ENCODE assay signal across 8 cellular contexts in genomic region chr17:50026901-50027638, GRCh38. TPM values are rescaled to one million over a fixed set of nuclear protein-coding genes. Genes with fewer than 3 reads are reported as not detected.
DNase-seq lines count a peak whose midpoint lies in the region; ATAC-seq and TF ChIP-seq lines count a peak whose summit lies in the region.

No MANE protein-coding gene starts in this region.

- H3K27ac Mint-ChIP-seq in activated CD8-positive, alpha-beta T cell treated with anti-CD3 and anti-CD28 coated beads, Interleukin-2, amount 10 ng/mL, durations not matched to agents 7 days and 5 days: no peak overlapping the region

- CTCF ChIA-PET in activated CD8-positive, alpha-beta T cell treated with anti-CD3 and anti-CD28 coated beads, Interleukin-2, amount 10 ng/mL, durations not matched to agents 7 days and 5 days (lab: Charles Lee): interaction anchor here (0.6 to 9.0 kb wide), 7 partner anchors 9 to 67 kb away, joined by 3 to 91 read pairs (median 4); partner anchors contain the start of gene PDK2

- no peaks in the 10 kb centered on the region for H3K9me3 Mint-ChIP-seq in activated CD8-positive, alpha-beta T cell treated with anti-CD3 and anti-CD28 coated beads, Interleukin-2, amount 10 ng/mL, durations not matched to agents 7 days and 5 days (ENCODE audit: insufficient read depth)

- no peaks in the 10 kb centered on the region for H3K9me3 ChIP-seq in mesenchymal stem cell (ENCODE audit: control insufficient read depth, low read length)

- POLR2A ChIA-PET in activated CD8-positive, alpha-beta T cell treated with anti-CD3 and anti-CD28 coated beads, Interleukin-2, amount 10 ng/mL, durations not matched to agents 7 days and 5 days (lab: Charles Lee): no interaction called here

- H3K4me3 ChIP-seq in AG09309 (ENCODE audit: control insufficient read depth, low read depth, low read length) (peak overlapping the region; percentile 45), mesenchymal stem cell (ENCODE audit: insufficient read depth in 1 of 2, low read depth in 1 of 2, low read length in 2 of 2) (peak overlapping the region; percentile 11 to 75)

- WGBS in mesenchymal stem cell: 18% methylated on average over 21 of the region's 28 CpGs

- H3K4me3 Mint-ChIP-seq in activated CD8-positive, alpha-beta T cell treated with anti-CD3 and anti-CD28 coated beads, Interleukin-2, amount 10 ng/mL, durations not matched to agents 7 days and 5 days: peak overlapping the region; percentile 38

- H4K91ac ChIP-seq in mesenchymal stem cell (ENCODE audit: low read length): peak overlapping the region; percentile 77

- H2AK5ac ChIP-seq in mesenchymal stem cell (ENCODE audit: low read length, severe bottlenecking): peak overlapping the region; percentile 57

- H3K27me3 Mint-ChIP-seq in activated CD8-positive, alpha-beta T cell treated with anti-CD3 and anti-CD28 coated beads, Interleukin-2, amount 10 ng/mL, durations not matched to agents 7 days and 5 days (ENCODE audit: low read depth): peaks cover 19% of the 10 kb centered on the region

- peak; percentile 78 for ATAC-seq in activated CD8-positive, alpha-beta T cell treated with anti-CD3 and anti-CD28 coated beads, Interleukin-2, amount 10 ng/mL, durations not matched to agents 7 days and 5 days
- ATAC-seq in GM18873 (IDR thresholded peaks at IDR 0.05; ENCODE audit: low FRiP score, unreplicated experiment): no peak

- H2BK5ac ChIP-seq in mesenchymal stem cell (ENCODE audit: low read depth, low read length, poor library complexity, severe bottlenecking): peak overlapping the region; percentile 87

- H3K4me1 Mint-ChIP-seq in activated CD8-positive, alpha-beta T cell treated with anti-CD3 and anti-CD28 coated beads, Interleukin-2, amount 10 ng/mL, durations not matched to agents 7 days and 5 days (ENCODE audit: low read depth): peaks cover 15% of the 10 kb centered on the region

- peaks cover 38% of the 10 kb centered on the region for H3K4me1 ChIP-seq in mesenchymal stem cell (ENCODE audit: control insufficient read depth, insufficient read depth, low read depth, low read length)

- peak overlapping the region; percentile 91 for H4K8ac ChIP-seq in mesenchymal stem cell (ENCODE audit: low read length)

- H3K14ac ChIP-seq in mesenchymal stem cell (ENCODE audit: low read length in 2 of 2): peak overlapping the region in 1 of 2 experiments; percentile 92

- no peak overlapping the region for H2BK15ac ChIP-seq in mesenchymal stem cell (ENCODE audit: low read depth, poor library complexity, severe bottlenecking)

- H3K27me3 ChIP-seq in mesenchymal stem cell (ENCODE audit: control insufficient read depth in 1 of 2, insufficient read depth in 1 of 2, low read length in 2 of 2): no peaks in the 10 kb centered on the region

- H3K4ac ChIP-seq in mesenchymal stem cell (ENCODE audit: low read depth in 1 of 2, low read length in 2 of 2): peak overlapping the region; percentile 54 to 97

- no peaks in the 10 kb centered on the region for H3K36me3 Mint-ChIP-seq in activated CD8-positive, alpha-beta T cell treated with anti-CD3 and anti-CD28 coated beads, Interleukin-2, amount 10 ng/mL, durations not matched to agents 7 days and 5 days (ENCODE audit: low read depth)

- DNase-seq in AG09309 (ENCODE audit: low read depth) (peak; percentile 52), GM20000 (ENCODE audit: low spot score) (peak; percentile 88), NCI-H526 treated with DMSO at 0.1 percent for 48 hours (lab: John Stamatoyannopoulos, UW) (peak; percentile 54), mesenchymal stem cell (peak; percentile 81)
- peak; percentile 79 for DNase-seq in activated CD8-positive, alpha-beta T cell treated with anti-CD3 and anti-CD28 coated beads, Interleukin-2, amount 10 ng/mL, durations not matched to agents 7 days and 5 days
- DNase-seq in effector CD8-positive, alpha-beta T cell (lab: John Stamatoyannopoulos, UW): peak; percentile 67
- peak; percentile 59 for DNase-seq in stimulated activated CD8-positive, alpha-beta memory T cell treated with anti-CD3 and anti-CD28 coated beads, Interleukin-12 subunit alpha, Interleukin-12 subunit beta, amount 100 ng/mL, for 4 hours (ENCODE audit: low read depth)

- H3K18ac ChIP-seq in mesenchymal stem cell (ENCODE audit: low read depth in 1 of 2, low read length in 2 of 2): peak overlapping the region; percentile 85 to 99

- H3K79me1 ChIP-seq in mesenchymal stem cell (replicated peaks; ENCODE audit: low read length, poor library complexity, severe bottlenecking): peaks cover 10% of the 10 kb centered on the region

- peak overlapping the region; percentile 97 for H3K27ac ChIP-seq in mesenchymal stem cell (ENCODE audit: low read length, poor library complexity, severe bottlenecking)

- H3K23ac ChIP-seq in mesenchymal stem cell (ENCODE audit: low read length in 2 of 2): peak overlapping the region in 1 of 2 experiments; percentile 47

- H2BK12ac ChIP-seq in mesenchymal stem cell (ENCODE audit: low read length in 2 of 2): peak overlapping the region; percentile 15 to 99

- H2BK120ac ChIP-seq in mesenchymal stem cell (ENCODE audit: low read depth, low read length): peak overlapping the region; percentile 69

- H3K9ac ChIP-seq in mesenchymal stem cell (ENCODE audit: low read length): peak overlapping the region; percentile 77

- TF ChIP-seq CTCF in AG09309 (IDR thresholded peaks at IDR 0.05; ENCODE audit: control insufficient read depth, insufficient read depth, low read depth, low read length, missing control alignments) (peak; percentile 93), GM20000 (IDR thresholded peaks at IDR 0.05; ENCODE audit: extremely low read depth, missing control alignments) (peak; percentile 98)

- no peaks in the 10 kb centered on the region for H3K36me3 ChIP-seq in mesenchymal stem cell (ENCODE audit: control insufficient read depth in 1 of 2, insufficient read depth in 2 of 2, low read depth in 1 of 2, low read length in 2 of 2)

- H3K4me2 ChIP-seq in mesenchymal stem cell (ENCODE audit: low read length, poor library complexity, severe bottlenecking): peak overlapping the region; percentile 51

- peak overlapping the region; percentile 74 for H2AFZ ChIP-seq in mesenchymal stem cell (ENCODE audit: low read depth, low read length)

RNA-seq across cellular contexts. Expression of gene ITGA3, which starts 28.8 kb away (rescaled TPM):
- 1 to 10 TPM; 7.9 to 8.7 TPM for total RNA-seq in activated CD8-positive, alpha-beta T cell treated with anti-CD3 and anti-CD28 coated beads, Interleukin-2, amount 10 ng/mL, durations not matched to agents 7 days and 5 days
- 136 TPM for polyA plus RNA-seq in mesenchymal stem cell (2013, experiment 1 of 2)
- 138 TPM for polyA plus RNA-seq in mesenchymal stem cell (2013, experiment 2 of 2)

RNA-seq across cellular contexts. Expression of gene DLX3, which starts 32.0 kb away (rescaled TPM):
- total RNA-seq in activated CD8-positive, alpha-beta T cell treated with anti-CD3 and anti-CD28 coated beads, Interleukin-2, amount 10 ng/mL, durations not matched to agents 7 days and 5 days: not detected
- polyA plus RNA-seq in mesenchymal stem cell (2013, experiment 1 of 2): 0.01 TPM
- polyA plus RNA-seq in mesenchymal stem cell (2013, experiment 2 of 2): not detected

RNA-seq across cellular contexts. Expression of gene DLX4, which starts 58.1 kb away (rescaled TPM):
- total RNA-seq in activated CD8-positive, alpha-beta T cell treated with anti-CD3 and anti-CD28 coated beads, Interleukin-2, amount 10 ng/mL, durations not matched to agents 7 days and 5 days: not detected
- 0.14 TPM for polyA plus RNA-seq in mesenchymal stem cell (2013, experiment 1 of 2)
- 0.03 TPM for polyA plus RNA-seq in mesenchymal stem cell (2013, experiment 2 of 2)
